In the genomic region with DNA sequence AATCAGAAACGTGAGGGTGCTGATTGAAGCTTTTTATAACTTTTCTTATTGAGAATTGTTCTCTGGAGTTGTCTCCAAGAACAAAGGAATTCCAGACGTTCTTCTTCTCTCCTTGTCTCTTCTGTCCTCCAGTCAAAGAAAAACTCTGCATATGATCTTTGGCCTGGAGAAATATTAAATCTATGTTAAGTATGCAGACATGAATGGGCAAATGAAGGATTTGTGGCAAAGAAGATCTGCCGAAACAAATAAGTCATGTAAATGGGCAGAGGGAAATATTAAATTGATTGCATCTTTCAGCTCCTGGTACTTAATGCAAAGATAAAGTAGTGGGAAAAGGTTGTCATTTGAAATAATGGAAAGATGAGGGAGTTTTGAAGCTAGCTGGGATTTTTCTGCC, we compare ENCODE assay signal across 1 cellular context.
TF ChIP-seq lines count a peak whose summit lies in the region.

No MANE protein-coding gene starts in this region.

TF ChIP-seq in SK-N-SH, 30 proteins besides CTCF, POLR2A, EP300 and RAD21 (continued from another document):
- TF ChIP-seq, protein P1, sequence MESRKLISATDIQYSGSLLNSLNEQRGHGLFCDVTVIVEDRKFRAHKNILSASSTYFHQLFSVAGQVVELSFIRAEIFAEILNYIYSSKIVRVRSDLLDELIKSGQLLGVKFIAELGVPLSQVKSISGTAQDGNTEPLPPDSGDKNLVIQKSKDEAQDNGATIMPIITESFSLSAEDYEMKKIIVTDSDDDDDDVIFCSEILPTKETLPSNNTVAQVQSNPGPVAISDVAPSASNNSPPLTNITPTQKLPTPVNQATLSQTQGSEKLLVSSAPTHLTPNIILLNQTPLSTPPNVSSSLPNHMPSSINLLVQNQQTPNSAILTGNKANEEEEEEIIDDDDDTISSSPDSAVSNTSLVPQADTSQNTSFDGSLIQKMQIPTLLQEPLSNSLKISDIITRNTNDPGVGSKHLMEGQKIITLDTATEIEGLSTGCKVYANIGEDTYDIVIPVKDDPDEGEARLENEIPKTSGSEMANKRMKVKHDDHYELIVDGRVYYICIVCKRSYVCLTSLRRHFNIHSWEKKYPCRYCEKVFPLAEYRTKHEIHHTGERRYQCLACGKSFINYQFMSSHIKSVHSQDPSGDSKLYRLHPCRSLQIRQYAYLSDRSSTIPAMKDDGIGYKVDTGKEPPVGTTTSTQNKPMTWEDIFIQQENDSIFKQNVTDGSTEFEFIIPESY (IDR thresholded peaks at IDR 0.05; ENCODE audit: borderline replicate concordance, low read depth), result no peak
- TF ChIP-seq, protein P2, sequence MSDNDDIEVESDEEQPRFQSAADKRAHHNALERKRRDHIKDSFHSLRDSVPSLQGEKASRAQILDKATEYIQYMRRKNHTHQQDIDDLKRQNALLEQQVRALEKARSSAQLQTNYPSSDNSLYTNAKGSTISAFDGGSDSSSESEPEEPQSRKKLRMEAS (IDR thresholded peaks at IDR 0.05; ENCODE audit: low read depth), result no peak
- TF ChIP-seq, protein P3, sequence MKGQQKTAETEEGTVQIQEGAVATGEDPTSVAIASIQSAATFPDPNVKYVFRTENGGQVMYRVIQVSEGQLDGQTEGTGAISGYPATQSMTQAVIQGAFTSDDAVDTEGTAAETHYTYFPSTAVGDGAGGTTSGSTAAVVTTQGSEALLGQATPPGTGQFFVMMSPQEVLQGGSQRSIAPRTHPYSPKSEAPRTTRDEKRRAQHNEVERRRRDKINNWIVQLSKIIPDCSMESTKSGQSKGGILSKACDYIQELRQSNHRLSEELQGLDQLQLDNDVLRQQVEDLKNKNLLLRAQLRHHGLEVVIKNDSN (IDR thresholded peaks at IDR 0.05; ENCODE audit: borderline replicate concordance, low read depth), result no peak
